ENCODE assay signal across 15 cellular contexts in genomic region chr10:122689146-122689807, GRCh38. TPM values are rescaled to one million over a fixed set of nuclear protein-coding genes. Genes with fewer than 3 reads are reported as not detected.
"Had no signal": no experiment of that assay in that cellular context is flagged by ENCODE, and none has a peak within 500 bp of the region (broad histone marks: within the 10 kb centered on the region; RNA-seq: fewer than 3 reads in every experiment).

No MANE protein-coding gene starts in this region.

- H3K4me1 ChIP-seq: gastrocnemius medialis, lower lobe of right lung had no signal

- H3K27ac ChIP-seq: lower lobe of right lung had no signal

- FAIRE-seq: endometrium, TTC549 had no signal

- H3K9me3 ChIP-seq: gastrocnemius medialis, lower lobe of right lung had no signal

- H3K36me3 ChIP-seq: gastrocnemius medialis, lower lobe of right lung had no signal

- H3K4me3 ChIP-seq: coronary artery, gastrocnemius medialis, lower lobe of right lung had no signal

- DNase-seq: activated CD4-positive, alpha-beta memory T cell treated with anti-CD3 and anti-CD28 coated beads for 36 hours; activated CD4-positive, alpha-beta T cell treated with anti-CD3 and anti-CD28 coated beads for 36 hours; activated T-cell treated with anti-CD3 and anti-CD28 coated beads for 4 hours; amniotic stem cell; gastrocnemius medialis; immature natural killer cell; lower lobe of right lung; stimulated activated naive CD8-positive, alpha-beta T cell treated with anti-CD3 and anti-CD28 coated beads, Interleukin-15, Interleukin-2, amounts not matched to agents 100 U/mL and 50 U/mL, for 24 hours had no signal

- ATAC-seq: activated CD4-positive, alpha-beta T cell treated with anti-CD3 and anti-CD28 coated beads for 36 hours; natural killer cell treated with Interleukin-12 subunit alpha and Interleukin-12 subunit beta and Interleukin-15 and Interleukin-18, amount 100 ng/mL, for 72 hours; stimulated activated naive CD8-positive, alpha-beta T cell treated with anti-CD3 and anti-CD28 coated beads, Interleukin-15, Interleukin-2, amounts not matched to agents 100 U/mL and 50 U/mL, for 24 hours had no signal

RNA-seq across cellular contexts. Expression of gene C10orf120, which starts 10.4 kb away (rescaled TPM):
- total RNA-seq: activated CD4-positive, alpha-beta memory T cell treated with anti-CD3 and anti-CD28 coated beads for 36 hours; activated CD4-positive, alpha-beta T cell treated with anti-CD3 and anti-CD28 coated beads for 36 hours; activated T-helper 1 cell treated with anti-CD3 and anti-CD28 coated beads, Interleukin-12 subunit alpha, Interleukin-12 subunit beta, Interleukin-2, Interleukin-4 antibody, amounts not matched to agents 30 ng/mL and 10 ng/mL and 1 ng/mL, durations not matched to agents 14 hours and 24 hours and 36 hours; gastrocnemius medialis; lower lobe of right lung; natural killer cell treated with Interleukin-12 subunit alpha and Interleukin-12 subunit beta and Interleukin-15 and Interleukin-18, amount 100 ng/mL, for 72 hours; WTC11 had no signal
- polyA plus RNA-seq: esophagus, immature natural killer cell had no signal
